ENCODE assay signal across 1 cellular context in the genomic region with DNA sequence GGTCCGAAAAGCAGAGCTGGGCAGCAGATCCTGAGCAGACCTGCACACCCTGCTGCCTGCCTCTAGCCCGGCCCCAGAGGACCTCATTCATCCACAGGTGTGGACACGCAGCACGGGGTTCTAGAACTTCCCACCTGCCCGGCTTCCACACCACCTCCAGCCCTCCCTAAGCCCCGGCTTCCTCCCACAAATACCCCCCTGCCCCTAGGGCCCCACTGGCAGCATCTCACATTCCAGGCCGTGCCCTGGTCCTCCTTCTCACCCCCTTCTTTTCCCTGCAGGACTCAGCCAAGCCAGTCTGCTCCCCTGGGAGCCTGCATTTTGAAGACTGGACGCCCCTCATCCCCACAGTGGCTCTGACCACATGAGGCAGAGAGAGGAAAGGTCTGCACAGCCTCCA.
TF ChIP-seq lines count a peak whose summit lies in the region.

No MANE protein-coding gene starts in this region.

TF ChIP-seq in H1, 55 proteins besides CTCF, POLR2A, EP300 and RAD21:
- TF ChIP-seq PHF8 (conservative IDR thresholded peaks at IDR 0.05; ENCODE audit: low read depth, low read length) (no peak), NRF1 (IDR thresholded peaks at IDR 0.05; ENCODE audit: low read depth, low read length) (no peak), RXRA (IDR thresholded peaks at IDR 0.05; ENCODE audit: insufficient read depth, low read depth, low read length) (no peak), CBX5 (IDR thresholded peaks at IDR 0.05; ENCODE audit: low read depth, low read length) (no peak), HDAC2 (IDR thresholded peaks at IDR 0.05; ENCODE audit: borderline replicate concordance in 1 of 2, low read depth in 2 of 2, low read length in 2 of 2) (no peak)
TF ChIP-seq in H1: peak in this region for 0.
